1 cellular context compared by ENCODE assay signal in genomic region chr12:48118491-48118890, GRCh38.
TF ChIP-seq lines count a peak whose summit lies in the region.

No MANE protein-coding gene starts in this region.

TF ChIP-seq in GM12878, 131 proteins besides CTCF, POLR2A, EP300 and RAD21 (continued from another document):
- TF ChIP-seq RB1 (IDR thresholded peaks at IDR 0.05; ENCODE audit: borderline replicate concordance) = no peak
- TF ChIP-seq BRCA1 (IDR thresholded peaks at IDR 0.05; ENCODE audit: low read depth, low read length) = no peak
- no peak for TF ChIP-seq HCFC1 (IDR thresholded peaks at IDR 0.05; ENCODE audit: low read length)
- TF ChIP-seq TAF1 (IDR thresholded peaks at IDR 0.05; ENCODE audit: borderline replicate concordance, low read depth, low read length) = no peak
- TF ChIP-seq SIN3A (IDR thresholded peaks at IDR 0.05; ENCODE audit: low read depth, low read length) = no peak
- TF ChIP-seq USF1 (IDR thresholded peaks at IDR 0.05; ENCODE audit: borderline replicate concordance, extremely low read length, insufficient read depth, low read depth, low read length) = no peak
- TF ChIP-seq, protein P1, sequence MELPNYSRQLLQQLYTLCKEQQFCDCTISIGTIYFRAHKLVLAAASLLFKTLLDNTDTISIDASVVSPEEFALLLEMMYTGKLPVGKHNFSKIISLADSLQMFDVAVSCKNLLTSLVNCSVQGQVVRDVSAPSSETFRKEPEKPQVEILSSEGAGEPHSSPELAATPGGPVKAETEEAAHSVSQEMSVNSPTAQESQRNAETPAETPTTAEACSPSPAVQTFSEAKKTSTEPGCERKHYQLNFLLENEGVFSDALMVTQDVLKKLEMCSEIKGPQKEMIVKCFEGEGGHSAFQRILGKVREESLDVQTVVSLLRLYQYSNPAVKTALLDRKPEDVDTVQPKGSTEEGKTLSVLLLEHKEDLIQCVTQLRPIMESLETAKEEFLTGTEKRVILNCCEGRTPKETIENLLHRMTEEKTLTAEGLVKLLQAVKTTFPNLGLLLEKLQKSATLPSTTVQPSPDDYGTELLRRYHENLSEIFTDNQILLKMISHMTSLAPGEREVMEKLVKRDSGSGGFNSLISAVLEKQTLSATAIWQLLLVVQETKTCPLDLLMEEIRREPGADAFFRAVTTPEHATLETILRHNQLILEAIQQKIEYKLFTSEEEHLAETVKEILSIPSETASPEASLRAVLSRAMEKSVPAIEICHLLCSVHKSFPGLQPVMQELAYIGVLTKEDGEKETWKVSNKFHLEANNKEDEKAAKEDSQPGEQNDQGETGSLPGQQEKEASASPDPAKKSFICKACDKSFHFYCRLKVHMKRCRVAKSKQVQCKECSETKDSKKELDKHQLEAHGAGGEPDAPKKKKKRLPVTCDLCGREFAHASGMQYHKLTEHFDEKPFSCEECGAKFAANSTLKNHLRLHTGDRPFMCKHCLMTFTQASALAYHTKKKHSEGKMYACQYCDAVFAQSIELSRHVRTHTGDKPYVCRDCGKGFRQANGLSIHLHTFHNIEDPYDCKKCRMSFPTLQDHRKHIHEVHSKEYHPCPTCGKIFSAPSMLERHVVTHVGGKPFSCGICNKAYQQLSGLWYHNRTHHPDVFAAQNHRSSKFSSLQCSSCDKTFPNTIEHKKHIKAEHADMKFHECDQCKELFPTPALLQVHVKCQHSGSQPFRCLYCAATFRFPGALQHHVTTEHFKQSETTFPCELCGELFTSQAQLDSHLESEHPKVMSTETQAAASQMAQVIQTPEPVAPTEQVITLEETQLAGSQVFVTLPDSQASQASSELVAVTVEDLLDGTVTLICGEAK (IDR thresholded peaks at IDR 0.05; ENCODE audit: borderline replicate concordance) = no peak
- no peak for TF ChIP-seq CEBPB (IDR thresholded peaks at IDR 0.05; ENCODE audit: borderline replicate concordance in 1 of 2, low read depth in 2 of 2, low read length in 2 of 2)
- TF ChIP-seq NFXL1 (IDR thresholded peaks at IDR 0.05; ENCODE audit: borderline replicate concordance) = no peak
- TF ChIP-seq BCL3 (IDR thresholded peaks at IDR 0.05; ENCODE audit: borderline replicate concordance, insufficient read depth, low read depth, low read length, poor library complexity, severe bottlenecking) = no peak
- no peak for TF ChIP-seq POLR2AphosphoS5 (IDR thresholded peaks at IDR 0.05; ENCODE audit: low read length)
- TF ChIP-seq SIX5 (IDR thresholded peaks at IDR 0.05; ENCODE audit: low read depth, low read length, severe bottlenecking) = no peak
- TF ChIP-seq KAT2A (conservative IDR thresholded peaks at IDR 0.05; ENCODE audit: control insufficient read depth, low read depth, low read length) = no peak
- TF ChIP-seq, protein P2, sequence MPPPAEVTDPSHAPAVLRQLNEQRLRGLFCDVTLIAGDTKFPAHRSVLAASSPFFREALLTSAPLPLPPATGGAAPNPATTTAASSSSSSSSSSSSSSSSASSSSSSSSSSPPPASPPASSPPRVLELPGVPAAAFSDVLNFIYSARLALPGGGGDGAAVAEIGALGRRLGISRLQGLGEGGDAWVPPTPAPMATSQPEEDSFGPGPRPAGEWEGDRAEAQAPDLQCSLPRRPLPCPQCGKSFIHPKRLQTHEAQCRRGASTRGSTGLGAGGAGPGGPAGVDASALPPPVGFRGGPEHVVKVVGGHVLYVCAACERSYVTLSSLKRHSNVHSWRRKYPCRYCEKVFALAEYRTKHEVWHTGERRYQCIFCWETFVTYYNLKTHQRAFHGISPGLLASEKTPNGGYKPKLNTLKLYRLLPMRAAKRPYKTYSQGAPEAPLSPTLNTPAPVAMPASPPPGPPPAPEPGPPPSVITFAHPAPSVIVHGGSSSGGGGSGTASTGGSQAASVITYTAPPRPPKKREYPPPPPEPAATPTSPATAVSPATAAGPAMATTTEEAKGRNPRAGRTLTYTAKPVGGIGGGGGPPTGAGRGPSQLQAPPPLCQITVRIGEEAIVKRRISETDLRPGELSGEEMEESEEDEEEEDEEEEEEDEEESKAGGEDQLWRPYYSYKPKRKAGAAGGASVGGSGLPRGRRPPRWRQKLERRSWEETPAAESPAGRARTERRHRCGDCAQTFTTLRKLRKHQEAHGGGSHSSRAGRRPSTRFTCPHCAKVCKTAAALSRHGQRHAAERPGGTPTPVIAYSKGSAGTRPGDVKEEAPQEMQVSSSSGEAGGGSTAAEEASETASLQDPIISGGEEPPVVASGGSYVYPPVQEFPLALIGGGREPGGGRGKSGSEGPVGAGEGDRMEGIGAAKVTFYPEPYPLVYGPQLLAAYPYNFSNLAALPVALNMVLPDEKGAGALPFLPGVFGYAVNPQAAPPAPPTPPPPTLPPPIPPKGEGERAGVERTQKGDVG (CRISPR knock-in tag; IDR thresholded peaks at IDR 0.05) = no peak
- TF ChIP-seq ZNF592 (IDR thresholded peaks at IDR 0.05) = no peak
- TF ChIP-seq ETV6 (conservative IDR thresholded peaks at IDR 0.05 in 1 of 2, IDR thresholded peaks at IDR 0.05 in 1 of 2; ENCODE audit: borderline replicate concordance in 1 of 2, low read depth in 1 of 2) = no peak
- no peak for TF ChIP-seq BMI1 (IDR thresholded peaks at IDR 0.05; ENCODE audit: borderline replicate concordance)
- TF ChIP-seq IRF4 (IDR thresholded peaks at IDR 0.05; ENCODE audit: low read depth, low read length) = no peak
